Comparison of ENCODE assay signal across 16 cellular contexts in the genomic region with DNA sequence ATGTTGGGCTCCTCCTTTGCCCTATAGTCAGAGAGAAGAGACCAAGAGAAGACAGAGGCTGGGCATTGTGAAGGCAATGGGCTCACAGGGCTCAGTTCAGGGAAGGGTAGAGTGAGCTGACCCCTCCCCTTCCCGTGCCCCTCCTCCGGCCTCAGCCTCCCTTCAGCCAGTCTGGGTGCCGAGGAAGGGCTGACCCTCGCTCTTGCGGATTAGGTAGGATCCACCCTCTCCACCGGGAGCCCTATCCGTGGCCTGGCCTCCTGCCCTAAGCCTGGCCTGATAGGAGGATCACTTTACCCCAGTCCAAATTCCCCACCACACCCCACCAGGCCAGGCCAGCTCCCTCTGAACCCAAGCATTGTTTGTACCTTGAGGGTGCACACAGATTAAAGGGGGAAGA. TPM values are rescaled to one million over a fixed set of nuclear protein-coding genes. Genes with fewer than 3 reads are reported as not detected.
DNase-seq lines count a peak whose midpoint lies in the region; ATAC-seq, FAIRE-seq and TF ChIP-seq lines count a peak whose summit lies in the region.
"Had no signal": no experiment of that assay in that cellular context is flagged by ENCODE, and none has a peak within 500 bp of the region (broad histone marks: within the 10 kb centered on the region; RNA-seq: fewer than 3 reads in every experiment).

No MANE protein-coding gene starts in this region.

- peaks cover 8 to 18% (median 15%) of the 10 kb centered on the region in 11 experiments for H3K36me3 ChIP-seq in BLaER1 treated with 17β-estradiol and CSF1 and Interleukin-3, amounts not matched to agents 10 nM and 100 nM
- peaks cover 13% of the 10 kb centered on the region for H3K36me3 ChIP-seq in HUES48 (ENCODE audit: control insufficient read depth, insufficient read depth, low read length)
- H3K36me3 ChIP-seq in astrocyte (ENCODE audit: insufficient read depth, low read length), result peaks cover under 1% of the 10 kb centered on the region

- H3K27ac ChIP-seq in BLaER1 treated with 17β-estradiol and CSF1 and Interleukin-3, amounts not matched to agents 10 nM and 100 nM, result peak overlapping the region in 5 of 11 experiments; percentile 65 to 95 (median 71); a peak in 8 of 22 replicates
- H3K27ac ChIP-seq in HUES48 (ENCODE audit: low read depth, low read length), result peak overlapping the region; percentile 94
- H3K27ac ChIP-seq in astrocyte (ENCODE audit: low read depth, low read length), result no peak overlapping the region
- H3K27ac ChIP-seq: hepatocyte, vagina had no signal

- peaks cover 10 to 44% (median 32%) of the 10 kb centered on the region in 11 experiments; a peak in 21 of 22 replicates for H4K20me1 ChIP-seq in BLaER1 treated with 17β-estradiol and CSF1 and Interleukin-3, amounts not matched to agents 10 nM and 100 nM
- peaks cover 32% of the 10 kb centered on the region for H4K20me1 ChIP-seq in astrocyte (ENCODE audit: insufficient read depth, low read length)

- H3K9ac ChIP-seq in BLaER1 treated with 17β-estradiol and CSF1 and Interleukin-3, amounts not matched to agents 10 nM and 100 nM, result peak overlapping the region in 6 of 11 experiments; percentile 4 to 95 (median 80); a peak in 9 of 22 replicates
- no peak overlapping the region for H3K9ac ChIP-seq in HUES48 (ENCODE audit: low read depth, low read length)
- no peak overlapping the region for H3K9ac ChIP-seq in astrocyte (ENCODE audit: low read length)

- ATAC-seq in naive B cell (ENCODE audit: low read depth in 2 of 2), result no peak
- no peak for ATAC-seq in HG03097 (IDR thresholded peaks at IDR 0.05; ENCODE audit: low FRiP score, unreplicated experiment)
- ATAC-seq: body of pancreas, left colon had no signal

- FAIRE-seq in astrocyte (lab: Jason Lieb, UNC), result no peak

- H3K36me3 Mint-ChIP-seq in astrocyte (ENCODE audit: low read depth, unreplicated experiment), result peaks cover 5% of the 10 kb centered on the region
- H3K36me3 Mint-ChIP-seq in naive B cell, result no peaks in the 10 kb centered on the region
- H3K36me3 Mint-ChIP-seq in activated naive CD8-positive, alpha-beta T cell treated with anti-CD3 and anti-CD28 coated beads for 36 hours, result peaks cover 10% of the 10 kb centered on the region

- H3K4me3 Mint-ChIP-seq in astrocyte (ENCODE audit: unreplicated experiment) (peak overlapping the region; percentile 85), naive B cell (peak overlapping the region in 6 of 8 donors; percentile 34 to 93 (median 88))
- no peak overlapping the region for H3K4me3 Mint-ChIP-seq in activated naive CD8-positive, alpha-beta T cell treated with anti-CD3 and anti-CD28 coated beads for 36 hours

- peaks cover 13% of the 10 kb centered on the region for H3K4me1 Mint-ChIP-seq in astrocyte (ENCODE audit: low read depth, unreplicated experiment)
- peaks cover 31 to 57% (median 42%) of the 10 kb centered on the region in 3 donors for H3K4me1 Mint-ChIP-seq in naive B cell
- H3K4me1 Mint-ChIP-seq in activated naive CD8-positive, alpha-beta T cell treated with anti-CD3 and anti-CD28 coated beads for 36 hours, result peaks cover 24% of the 10 kb centered on the region

- no peak for TF ChIP-seq CTCF in astrocyte (IDR thresholded peaks at IDR 0.05; ENCODE audit: insufficient read depth, low read depth, low read length)

- H3K27me3 ChIP-seq in BLaER1 treated with 17β-estradiol and CSF1 and Interleukin-3, amounts not matched to agents 10 nM and 100 nM, result no peaks in the 10 kb centered on the region
- H3K27me3 ChIP-seq in HUES48 (ENCODE audit: control insufficient read depth, insufficient read depth, low read length) (no peaks in the 10 kb centered on the region), astrocyte (ENCODE audit: insufficient read depth, low read length) (no peaks in the 10 kb centered on the region)
- H3K27me3 ChIP-seq: body of pancreas, hepatocyte, vagina had no signal

- H3K4me3 ChIP-seq in BLaER1 treated with 17β-estradiol and CSF1 and Interleukin-3, amounts not matched to agents 10 nM and 100 nM, result no peak overlapping the region
- H3K4me3 ChIP-seq in HUES48 (ENCODE audit: low read depth, low read length), result 0 out of 2 replicates have a peak overlapping the region, but pooled peaks have one; percentile 3
- no peak overlapping the region for H3K4me3 ChIP-seq in astrocyte (ENCODE audit: insufficient read depth, low read depth, low read length)
- H3K4me3 ChIP-seq: body of pancreas, hepatocyte, vagina had no signal

- H3K27ac Mint-ChIP-seq in astrocyte (ENCODE audit: unreplicated experiment) (no peak overlapping the region), naive B cell (no peak overlapping the region)
- no peak overlapping the region for H3K27ac Mint-ChIP-seq in activated naive CD8-positive, alpha-beta T cell treated with anti-CD3 and anti-CD28 coated beads for 36 hours

- H3K9me3 ChIP-seq in BLaER1 treated with 17β-estradiol and CSF1 and Interleukin-3, amounts not matched to agents 10 nM and 100 nM (replicated peaks in 1 of 11), result no peaks in the 10 kb centered on the region
- H3K9me3 ChIP-seq in HUES48 (ENCODE audit: control insufficient read depth, insufficient read depth, low read length), result no peaks in the 10 kb centered on the region
- H3K9me3 ChIP-seq in astrocyte (ENCODE audit: insufficient read depth, low read depth, low read length), result no peaks in the 10 kb centered on the region
- H3K9me3 ChIP-seq: body of pancreas, vagina had no signal

- H3K9me3 Mint-ChIP-seq in astrocyte (ENCODE audit: unreplicated experiment) (no peaks in the 10 kb centered on the region), naive B cell (no peaks in the 10 kb centered on the region)
- no peaks in the 10 kb centered on the region for H3K9me3 Mint-ChIP-seq in activated naive CD8-positive, alpha-beta T cell treated with anti-CD3 and anti-CD28 coated beads for 36 hours

- no peak for DNase-seq in astrocyte (ENCODE audit: low read depth)
- DNase-seq in naive B cell, result no peak
- DNase-seq in NCI-H1105 treated with DMSO at 0.1 percent for 48 hours (lab: John Stamatoyannopoulos, UW), result no peak
- DNase-seq in activated naive CD8-positive, alpha-beta T cell treated with anti-CD3 and anti-CD28 coated beads for 36 hours, result no peak
- DNase-seq in GM19240 (ENCODE audit: insufficient read length, low spot score), result no peak
- DNase-seq: activated CD4-positive, CD25-positive, alpha-beta regulatory T cell; body of pancreas; left colon; NCI-H1436 treated with DMSO at 0.1 percent for 48 hours; NCI-H226; stimulated activated CD4-positive, alpha-beta T cell treated with anti-CD3 and anti-CD28 coated beads, Interleukin-15, amount 100 ng/mL, for 24 hours had no signal

- H3K79me2 ChIP-seq in astrocyte (ENCODE audit: insufficient read depth, low read length), result peaks cover 49% of the 10 kb centered on the region

- no peak overlapping the region for H2AFZ ChIP-seq in astrocyte (ENCODE audit: low read depth, low read length)

- H3K27me3 Mint-ChIP-seq in astrocyte (ENCODE audit: low read depth, unreplicated experiment) (no peaks in the 10 kb centered on the region), naive B cell (no peaks in the 10 kb centered on the region)
- H3K27me3 Mint-ChIP-seq in activated naive CD8-positive, alpha-beta T cell treated with anti-CD3 and anti-CD28 coated beads for 36 hours, result no peaks in the 10 kb centered on the region

- H3K4me1 ChIP-seq in BLaER1 treated with 17β-estradiol and CSF1 and Interleukin-3, amounts not matched to agents 10 nM and 100 nM, result peaks cover 53 to 82% (median 77%) of the 10 kb centered on the region in 10 experiments
- peaks cover 42% of the 10 kb centered on the region for H3K4me1 ChIP-seq in HUES48 (ENCODE audit: control insufficient read depth, insufficient read depth, low read length)
- H3K4me1 ChIP-seq in astrocyte (ENCODE audit: insufficient read depth, low read length), result peaks cover 33% of the 10 kb centered on the region

- peak overlapping the region in 10 of 11 experiments; percentile 92 to 100 (median 99); a peak in 19 of 22 replicates for H3K4me2 ChIP-seq in BLaER1 treated with 17β-estradiol and CSF1 and Interleukin-3, amounts not matched to agents 10 nM and 100 nM
- no peak overlapping the region for H3K4me2 ChIP-seq in astrocyte (ENCODE audit: low read length)

RNA-seq across cellular contexts. Expression of gene PPP1R14B, which starts 1.8 kb away (rescaled TPM):
- 338 and 370 TPM in 2 replicates for total RNA-seq in astrocyte
- 10 to 100 TPM; 21.2 to 49.9 (median 40.3) TPM for polyA plus RNA-seq in naive B cell (ENCODE audit: low read depth in 6 of 6)
- 100 to 1,000 TPM; 332 to 336 TPM for total RNA-seq in activated naive CD8-positive, alpha-beta T cell treated with anti-CD3 and anti-CD28 coated beads for 36 hours

RNA-seq across cellular contexts. Expression of gene PLCB3, which starts 2.8 kb away (rescaled TPM):
- total RNA-seq in astrocyte, result 48.7 and 50.9 TPM in 2 replicates
- polyA plus RNA-seq in naive B cell (ENCODE audit: low read depth in 6 of 6), result under 1 TPM in 5 of 6 donors, not detected in 1; 0.12 to 0.55 (median 0.21) TPM
- 1 to 10 TPM; 7.3 to 7.4 TPM for total RNA-seq in activated naive CD8-positive, alpha-beta T cell treated with anti-CD3 and anti-CD28 coated beads for 36 hours

RNA-seq across cellular contexts. Expression of gene FKBP2, which starts 7.7 kb away (rescaled TPM):
- total RNA-seq in astrocyte, result 41.5 and 45.6 TPM in 2 replicates
- 10 to 100 TPM; 65.3 to 94.8 (median 79.8) TPM for polyA plus RNA-seq in naive B cell (ENCODE audit: low read depth in 6 of 6)
- 10 to 100 TPM; 21.9 to 22.8 TPM for total RNA-seq in activated naive CD8-positive, alpha-beta T cell treated with anti-CD3 and anti-CD28 coated beads for 36 hours

RNA-seq across cellular contexts. Expression of gene VEGFB, which starts 14.2 kb away (rescaled TPM):
- 30.4 and 36.8 TPM in 2 replicates for total RNA-seq in astrocyte
- polyA plus RNA-seq in naive B cell (ENCODE audit: low read depth in 6 of 6), result 10 to 100 TPM; 10.9 to 33.7 (median 28.1) TPM
- total RNA-seq in activated naive CD8-positive, alpha-beta T cell treated with anti-CD3 and anti-CD28 coated beads for 36 hours, result 10 to 100 TPM; 84.7 to 85.8 TPM

RNA-seq across cellular contexts. Expression of gene DNAJC4, which starts 18.2 kb away (rescaled TPM):
- total RNA-seq in astrocyte, result 23.8 and 25.7 TPM in 2 replicates
- polyA plus RNA-seq in naive B cell (ENCODE audit: low read depth in 6 of 6), result 10 to 100 TPM; 41.9 to 66.6 (median 50.5) TPM
- 10 to 100 TPM; 16.5 to 17.7 TPM for total RNA-seq in activated naive CD8-positive, alpha-beta T cell treated with anti-CD3 and anti-CD28 coated beads for 36 hours

Comparison
In these comparisons a context has a peak if more than half of its experiments do, and no peak if none do; other contexts are left out.
1. H3K9ac ChIP-seq: peak in BLaER1 treated with 17β-estradiol and CSF1 and Interleukin-3, amounts not matched to agents 10 nM and 100 nM (6 of 11); none in HUES48 (single experiment) and astrocyte (single experiment).